Comparison of ENCODE assay signal across 25 cellular contexts in genomic region chr7:152395115-152395514, GRCh38. TPM values are rescaled to one million over a fixed set of nuclear protein-coding genes. Genes with fewer than 3 reads are reported as not detected.
DNase-seq lines count a peak whose midpoint lies in the region; ATAC-seq, FAIRE-seq and TF ChIP-seq lines count a peak whose summit lies in the region.
"Had no signal": no experiment of that assay in that cellular context is flagged by ENCODE, and none has a peak within 500 bp of the region (broad histone marks: within the 10 kb centered on the region; RNA-seq: fewer than 3 reads in every experiment).

No MANE protein-coding gene starts in this region.

- peak; percentile 19 for DNase-seq in activated T-cell treated with anti-CD3 and anti-CD28 coated beads, Interleukin-2, amount 50 U/mL, for 24 hours
- DNase-seq in activated T-cell treated with anti-CD3 and anti-CD28 coated beads, Interleukin-2, amount 50 U/mL, for 72 hours, result no peak
- peak; percentile 62 for DNase-seq in astrocyte (ENCODE audit: low read depth)
- DNase-seq in glomerular visceral epithelial cell (ENCODE audit: extremely low spot score), result peak; percentile 61
- peak; percentile 37 to 48 for DNase-seq in thyroid gland
- DNase-seq in BE2C, result no peak
- no peak for DNase-seq in NCI-H748 (lab: John Stamatoyannopoulos, UW; ENCODE audit: unreplicated experiment)
- DNase-seq: 8988T; activated CD4-positive, alpha-beta T cell treated with anti-CD3 and anti-CD28 coated beads, Interleukin-2, amount 10 ng/mL, durations not matched to agents 7 days and 5 days; activated naive CD4-positive, alpha-beta T cell treated with Interleukin-2 at 50 U/mL for 16 hours; aorta; cortex of kidney; foreskin melanocyte; GDM1; kidney glomerular epithelial cell; naive thymus-derived CD8-positive, alpha-beta T cell; NCI-H526; posterior cingulate gyrus; small intestine; stimulated activated CD4-positive, alpha-beta T cell treated with anti-CD3 and anti-CD28 coated beads, Interleukin-4, amount 100 ng/mL, for 24 hours; SW 1271 had no signal

- no peak overlapping the region for H3K4me2 ChIP-seq in astrocyte (ENCODE audit: low read length)

- no peak overlapping the region for H3K9ac ChIP-seq in astrocyte (ENCODE audit: low read length)
- H3K9ac ChIP-seq: BLaER1 treated with 17β-estradiol and CSF1 and Interleukin-3, amounts not matched to agents 10 nM and 100 nM had no signal

- no peaks in the 10 kb centered on the region for H3K27me3 ChIP-seq in astrocyte (ENCODE audit: insufficient read depth, low read length)
- H3K27me3 ChIP-seq in thyroid gland, result no peaks in the 10 kb centered on the region
- no peaks in the 10 kb centered on the region for H3K27me3 ChIP-seq in BE2C
- H3K27me3 ChIP-seq: BLaER1 treated with 17β-estradiol and CSF1 and Interleukin-3, amounts not matched to agents 10 nM and 100 nM had no signal

- peaks cover 66% of the 10 kb centered on the region for H3K4me1 Mint-ChIP-seq in activated T-cell treated with anti-CD3 and anti-CD28 coated beads, Interleukin-2, amount 50 U/mL, for 24 hours (ENCODE audit: low read depth)
- peaks cover 43% of the 10 kb centered on the region for H3K4me1 Mint-ChIP-seq in activated T-cell treated with anti-CD3 and anti-CD28 coated beads, Interleukin-2, amount 50 U/mL, for 72 hours (ENCODE audit: low read depth)
- H3K4me1 Mint-ChIP-seq in astrocyte (ENCODE audit: low read depth, unreplicated experiment), result peaks cover 11% of the 10 kb centered on the region

- WGBS in thyroid gland, 2 donors, result 83 to 87% methylated on average over 7 of the region's 7 CpGs

- ATAC-seq in activated T-cell treated with anti-CD3 and anti-CD28 coated beads, Interleukin-2, amount 50 U/mL, for 72 hours (replicated peaks in 1 of 2), result no peak
- no peak for ATAC-seq in GM19324 (IDR thresholded peaks at IDR 0.05; ENCODE audit: low FRiP score, unreplicated experiment)
- ATAC-seq: naive thymus-derived CD8-positive, alpha-beta T cell; Right ventricle myocardium inferior had no signal

- no peak overlapping the region for H3K4me3 ChIP-seq in astrocyte (ENCODE audit: insufficient read depth, low read depth, low read length)
- H3K4me3 ChIP-seq in thyroid gland (replicated peaks in 1 of 3), result no peak overlapping the region
- no peak overlapping the region for H3K4me3 ChIP-seq in BE2C (ENCODE audit: low read depth, low read length)
- H3K4me3 ChIP-seq: BLaER1 treated with 17β-estradiol and CSF1 and Interleukin-3, amounts not matched to agents 10 nM and 100 nM had no signal

- H3K36me3 Mint-ChIP-seq in activated T-cell treated with anti-CD3 and anti-CD28 coated beads, Interleukin-2, amount 50 U/mL, for 24 hours (ENCODE audit: low read depth), result peaks cover 3% of the 10 kb centered on the region
- peaks cover 0 to 2% of the 10 kb centered on the region in 2 donors for H3K36me3 Mint-ChIP-seq in activated T-cell treated with anti-CD3 and anti-CD28 coated beads, Interleukin-2, amount 50 U/mL, for 72 hours (ENCODE audit: insufficient read depth in 2 of 2)
- H3K36me3 Mint-ChIP-seq in astrocyte (ENCODE audit: low read depth, unreplicated experiment), result peaks cover 2% of the 10 kb centered on the region
- H3K36me3 Mint-ChIP-seq: naive thymus-derived CD8-positive, alpha-beta T cell had no signal

- H3K27me3 Mint-ChIP-seq in activated T-cell treated with anti-CD3 and anti-CD28 coated beads, Interleukin-2, amount 50 U/mL, for 24 hours, result no peaks in the 10 kb centered on the region
- H3K27me3 Mint-ChIP-seq in activated T-cell treated with anti-CD3 and anti-CD28 coated beads, Interleukin-2, amount 50 U/mL, for 72 hours (ENCODE audit: low read depth), result no peaks in the 10 kb centered on the region
- no peaks in the 10 kb centered on the region for H3K27me3 Mint-ChIP-seq in astrocyte (ENCODE audit: low read depth, unreplicated experiment)
- H3K27me3 Mint-ChIP-seq: activated CD4-positive, alpha-beta T cell treated with anti-CD3 and anti-CD28 coated beads, Interleukin-2, amount 10 ng/mL, durations not matched to agents 7 days and 5 days; naive thymus-derived CD8-positive, alpha-beta T cell had no signal

- H3K27ac ChIP-seq in astrocyte (ENCODE audit: low read depth, low read length), result no peak overlapping the region
- H3K27ac ChIP-seq in thyroid gland, result no peak overlapping the region
- H3K27ac ChIP-seq: BLaER1 treated with 17β-estradiol and CSF1 and Interleukin-3, amounts not matched to agents 10 nM and 100 nM had no signal

- TF ChIP-seq CTCF in astrocyte (IDR thresholded peaks at IDR 0.05; ENCODE audit: insufficient read depth, low read depth, low read length) (no peak), thyroid gland (IDR thresholded peaks at IDR 0.05) (no peak), BE2C (IDR thresholded peaks at IDR 0.05; ENCODE audit: low read depth, low read length) (no peak)

- no peak overlapping the region for H3K27ac Mint-ChIP-seq in activated T-cell treated with anti-CD3 and anti-CD28 coated beads, Interleukin-2, amount 50 U/mL, for 24 hours
- no peak overlapping the region for H3K27ac Mint-ChIP-seq in activated T-cell treated with anti-CD3 and anti-CD28 coated beads, Interleukin-2, amount 50 U/mL, for 72 hours
- no peak overlapping the region for H3K27ac Mint-ChIP-seq in astrocyte (ENCODE audit: unreplicated experiment)
- H3K27ac Mint-ChIP-seq: activated CD4-positive, alpha-beta T cell treated with anti-CD3 and anti-CD28 coated beads, Interleukin-2, amount 10 ng/mL, durations not matched to agents 7 days and 5 days had no signal

- FAIRE-seq in astrocyte (lab: Jason Lieb, UNC), result no peak
- FAIRE-seq: endothelial cell of umbilical vein, small intestine had no signal

- H3K36me3 ChIP-seq in astrocyte (ENCODE audit: insufficient read depth, low read length) (no peaks in the 10 kb centered on the region), thyroid gland (no peaks in the 10 kb centered on the region), BE2C (no peaks in the 10 kb centered on the region)

- no peak overlapping the region for H2AFZ ChIP-seq in astrocyte (ENCODE audit: low read depth, low read length)

- intact Hi-C loops in thyroid gland (cut with DNase I), result no loop called here

- H3K79me2 ChIP-seq in astrocyte (ENCODE audit: insufficient read depth, low read length), result peaks cover 96% of the 10 kb centered on the region

- H3K4me3 Mint-ChIP-seq in activated T-cell treated with anti-CD3 and anti-CD28 coated beads, Interleukin-2, amount 50 U/mL, for 24 hours, result no peak overlapping the region
- H3K4me3 Mint-ChIP-seq in activated T-cell treated with anti-CD3 and anti-CD28 coated beads, Interleukin-2, amount 50 U/mL, for 72 hours, result no peak overlapping the region
- H3K4me3 Mint-ChIP-seq in astrocyte (ENCODE audit: unreplicated experiment), result no peak overlapping the region
- H3K4me3 Mint-ChIP-seq: activated CD4-positive, alpha-beta T cell treated with anti-CD3 and anti-CD28 coated beads, Interleukin-2, amount 10 ng/mL, durations not matched to agents 7 days and 5 days had no signal

- no peak for TF ChIP-seq POLR2A in thyroid gland (IDR thresholded peaks at IDR 0.05)

- H3K9me3 Mint-ChIP-seq in activated T-cell treated with anti-CD3 and anti-CD28 coated beads, Interleukin-2, amount 50 U/mL, for 24 hours, result peaks cover 2% of the 10 kb centered on the region
- H3K9me3 Mint-ChIP-seq in activated T-cell treated with anti-CD3 and anti-CD28 coated beads, Interleukin-2, amount 50 U/mL, for 72 hours, result peaks cover 0 to 2% of the 10 kb centered on the region in 2 donors
- no peaks in the 10 kb centered on the region for H3K9me3 Mint-ChIP-seq in astrocyte (ENCODE audit: unreplicated experiment)
- H3K9me3 Mint-ChIP-seq: activated CD4-positive, alpha-beta T cell treated with anti-CD3 and anti-CD28 coated beads, Interleukin-2, amount 10 ng/mL, durations not matched to agents 7 days and 5 days had no signal

- H3K9me3 ChIP-seq in astrocyte (ENCODE audit: insufficient read depth, low read depth, low read length), result no peaks in the 10 kb centered on the region
- no peaks in the 10 kb centered on the region for H3K9me3 ChIP-seq in thyroid gland
- no peaks in the 10 kb centered on the region for H3K9me3 ChIP-seq in BE2C

- H3K4me1 ChIP-seq in astrocyte (ENCODE audit: insufficient read depth, low read length) (no peaks in the 10 kb centered on the region), thyroid gland (peaks cover 7 to 9% of the 10 kb centered on the region in 2 donors), BE2C (peaks cover 4% of the 10 kb centered on the region)

- H4K20me1 ChIP-seq in astrocyte (ENCODE audit: insufficient read depth, low read length), result peaks cover 90% of the 10 kb centered on the region

RNA-seq across cellular contexts. Expression of gene KMT2C, which starts 40.7 kb away (rescaled TPM):
- 10 to 100 TPM; 55.6 to 60.2 TPM for total RNA-seq in activated T-cell treated with anti-CD3 and anti-CD28 coated beads, Interleukin-2, amount 50 U/mL, for 72 hours
- 54.1 and 59.0 TPM in 2 replicates for total RNA-seq in astrocyte
- 100 to 1,000 TPM in 2 of 4 donors, 10 to 100 TPM in 2; 77.4 to 174 (median 114) TPM for total RNA-seq in thyroid gland
- polyA plus RNA-seq in BE2C (2012; ENCODE audit: insufficient read depth, insufficient read length, low read depth), result 35.5 TPM

Comparison
In these comparisons a context has a peak if more than half of its experiments do, and no peak if none do; other contexts are left out.
1. DNase-seq: peak in activated T-cell treated with anti-CD3 and anti-CD28 coated beads, Interleukin-2, amount 50 U/mL, for 24 hours (single experiment), astrocyte (single experiment), glomerular visceral epithelial cell (single experiment) and thyroid gland (2 of 2); none in activated T-cell treated with anti-CD3 and anti-CD28 coated beads, Interleukin-2, amount 50 U/mL, for 72 hours (0 of 2), BE2C (single experiment) and NCI-H748 (single experiment).